ENCODE assay signal across 1 cellular context in genomic region chr3:57968499-57968898, GRCh38.
TF ChIP-seq lines count a peak whose summit lies in the region.

No MANE protein-coding gene starts in this region.

TF ChIP-seq in GM23338, 12 proteins besides CTCF, POLR2A, EP300 and RAD21 (continued from another document):
- no peak for TF ChIP-seq ZNF114 (CRISPR knock-in tag; IDR thresholded peaks at IDR 0.05)
- TF ChIP-seq EZH2phosphoT487 (IDR thresholded peaks at IDR 0.05; ENCODE audit: unreplicated experiment), result no peak
- TF ChIP-seq, protein P1, sequence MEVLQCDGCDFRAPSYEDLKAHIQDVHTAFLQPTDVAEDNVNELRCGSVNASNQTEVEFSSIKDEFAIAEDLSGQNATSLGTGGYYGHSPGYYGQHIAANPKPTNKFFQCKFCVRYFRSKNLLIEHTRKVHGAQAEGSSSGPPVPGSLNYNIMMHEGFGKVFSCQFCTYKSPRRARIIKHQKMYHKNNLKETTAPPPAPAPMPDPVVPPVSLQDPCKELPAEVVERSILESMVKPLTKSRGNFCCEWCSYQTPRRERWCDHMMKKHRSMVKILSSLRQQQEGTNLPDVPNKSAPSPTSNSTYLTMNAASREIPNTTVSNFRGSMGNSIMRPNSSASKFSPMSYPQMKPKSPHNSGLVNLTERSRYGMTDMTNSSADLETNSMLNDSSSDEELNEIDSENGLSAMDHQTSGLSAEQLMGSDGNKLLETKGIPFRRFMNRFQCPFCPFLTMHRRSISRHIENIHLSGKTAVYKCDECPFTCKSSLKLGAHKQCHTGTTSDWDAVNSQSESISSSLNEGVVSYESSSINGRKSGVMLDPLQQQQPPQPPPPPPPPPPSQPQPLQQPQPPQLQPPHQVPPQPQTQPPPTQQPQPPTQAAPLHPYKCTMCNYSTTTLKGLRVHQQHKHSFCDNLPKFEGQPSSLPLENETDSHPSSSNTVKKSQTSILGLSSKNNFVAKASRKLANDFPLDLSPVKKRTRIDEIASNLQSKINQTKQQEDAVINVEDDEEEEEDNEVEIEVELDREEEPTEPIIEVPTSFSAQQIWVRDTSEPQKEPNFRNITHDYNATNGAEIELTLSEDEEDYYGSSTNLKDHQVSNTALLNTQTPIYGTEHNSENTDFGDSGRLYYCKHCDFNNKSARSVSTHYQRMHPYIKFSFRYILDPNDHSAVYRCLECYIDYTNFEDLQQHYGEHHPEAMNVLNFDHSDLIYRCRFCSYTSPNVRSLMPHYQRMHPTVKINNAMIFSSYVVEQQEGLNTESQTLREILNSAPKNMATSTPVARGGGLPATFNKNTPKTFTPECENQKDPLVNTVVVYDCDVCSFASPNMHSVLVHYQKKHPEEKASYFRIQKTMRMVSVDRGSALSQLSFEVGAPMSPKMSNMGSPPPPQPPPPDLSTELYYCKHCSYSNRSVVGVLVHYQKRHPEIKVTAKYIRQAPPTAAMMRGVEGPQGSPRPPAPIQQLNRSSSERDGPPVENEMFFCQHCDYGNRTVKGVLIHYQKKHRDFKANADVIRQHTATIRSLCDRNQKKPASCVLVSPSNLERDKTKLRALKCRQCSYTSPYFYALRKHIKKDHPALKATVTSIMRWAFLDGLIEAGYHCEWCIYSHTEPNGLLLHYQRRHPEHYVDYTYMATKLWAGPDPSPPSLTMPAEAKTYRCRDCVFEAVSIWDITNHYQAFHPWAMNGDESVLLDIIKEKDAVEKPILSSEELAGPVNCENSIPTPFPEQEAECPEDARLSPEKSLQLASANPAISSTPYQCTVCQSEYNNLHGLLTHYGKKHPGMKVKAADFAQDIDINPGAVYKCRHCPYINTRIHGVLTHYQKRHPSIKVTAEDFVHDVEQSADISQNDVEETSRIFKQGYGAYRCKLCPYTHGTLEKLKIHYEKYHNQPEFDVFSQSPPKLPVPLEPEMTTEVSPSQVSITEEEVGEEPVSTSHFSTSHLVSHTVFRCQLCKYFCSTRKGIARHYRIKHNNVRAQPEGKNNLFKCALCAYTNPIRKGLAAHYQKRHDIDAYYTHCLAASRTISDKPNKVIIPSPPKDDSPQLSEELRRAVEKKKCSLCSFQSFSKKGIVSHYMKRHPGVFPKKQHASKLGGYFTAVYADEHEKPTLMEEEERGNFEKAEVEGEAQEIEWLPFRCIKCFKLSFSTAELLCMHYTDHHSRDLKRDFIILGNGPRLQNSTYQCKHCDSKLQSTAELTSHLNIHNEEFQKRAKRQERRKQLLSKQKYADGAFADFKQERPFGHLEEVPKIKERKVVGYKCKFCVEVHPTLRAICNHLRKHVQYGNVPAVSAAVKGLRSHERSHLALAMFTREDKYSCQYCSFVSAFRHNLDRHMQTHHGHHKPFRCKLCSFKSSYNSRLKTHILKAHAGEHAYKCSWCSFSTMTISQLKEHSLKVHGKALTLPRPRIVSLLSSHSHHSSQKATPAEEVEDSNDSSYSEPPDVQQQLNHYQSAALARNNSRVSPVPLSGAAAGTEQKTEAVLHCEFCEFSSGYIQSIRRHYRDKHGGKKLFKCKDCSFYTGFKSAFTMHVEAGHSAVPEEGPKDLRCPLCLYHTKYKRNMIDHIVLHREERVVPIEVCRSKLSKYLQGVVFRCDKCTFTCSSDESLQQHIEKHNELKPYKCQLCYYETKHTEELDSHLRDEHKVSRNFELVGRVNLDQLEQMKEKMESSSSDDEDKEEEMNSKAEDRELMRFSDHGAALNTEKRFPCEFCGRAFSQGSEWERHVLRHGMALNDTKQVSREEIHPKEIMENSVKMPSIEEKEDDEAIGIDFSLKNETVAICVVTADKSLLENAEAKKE (CRISPR knock-in tag; IDR thresholded peaks at IDR 0.05), result no peak
- no peak for TF ChIP-seq ETS1 (IDR thresholded peaks at IDR 0.05)
- no peak for TF ChIP-seq JUNB (IDR thresholded peaks at IDR 0.05; ENCODE audit: unreplicated experiment)
- no peak for TF ChIP-seq ZNF331 (CRISPR knock-in tag; IDR thresholded peaks at IDR 0.05; ENCODE audit: low read depth)
- no peak for TF ChIP-seq NANOG (IDR thresholded peaks at IDR 0.05; ENCODE audit: borderline replicate concordance)
